In the genomic region with DNA sequence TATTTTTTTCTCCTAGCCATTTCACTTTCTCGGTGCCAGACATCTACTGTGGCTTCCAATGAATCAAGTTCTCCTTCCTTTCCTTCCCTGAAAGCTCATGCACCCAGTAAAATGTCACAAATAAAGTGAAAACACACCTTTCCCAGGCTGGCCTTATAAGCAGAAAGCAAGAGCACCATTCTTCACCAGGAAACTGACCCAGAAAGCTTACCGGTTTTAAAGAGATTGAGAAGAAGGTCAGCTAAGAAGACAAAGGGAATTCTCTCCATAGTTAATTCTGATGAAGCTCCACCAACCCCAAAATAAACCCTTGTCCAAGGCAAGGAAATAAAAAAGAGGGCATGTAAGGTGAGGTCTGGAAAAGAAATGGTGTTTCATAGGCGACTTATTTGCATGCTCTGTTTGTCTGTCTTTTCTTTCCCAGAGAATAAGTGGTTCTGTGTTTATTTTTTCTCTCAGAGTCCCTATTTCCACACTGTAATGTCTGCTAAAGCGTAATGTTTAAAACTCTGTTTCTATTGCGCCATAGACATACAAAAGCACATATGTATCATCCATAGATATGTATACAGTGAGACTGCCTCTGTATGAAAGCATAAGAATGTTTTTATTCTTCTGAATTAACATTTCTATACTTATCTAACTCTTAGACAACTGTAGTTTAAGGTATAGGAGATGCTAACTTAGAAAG, we compare ENCODE assay signal across 18 cellular contexts. TPM values are rescaled to one million over a fixed set of nuclear protein-coding genes. Genes with fewer than 3 reads are reported as not detected.
DNase-seq lines count a peak whose midpoint lies in the region; ATAC-seq lines count a peak whose summit lies in the region.
"Had no signal": no experiment of that assay in that cellular context is flagged by ENCODE, and none has a peak within 500 bp of the region (broad histone marks: within the 10 kb centered on the region; RNA-seq: fewer than 3 reads in every experiment).

No MANE protein-coding gene starts in this region.

- H3K14ac ChIP-seq in mesenchymal stem cell (ENCODE audit: low read length in 2 of 2), result no peak overlapping the region

- no peak overlapping the region for H3K18ac ChIP-seq in mesenchymal stem cell (ENCODE audit: low read depth in 1 of 2, low read length in 2 of 2)

- H2BK15ac ChIP-seq in mesenchymal stem cell (ENCODE audit: low read depth, poor library complexity, severe bottlenecking), result no peak overlapping the region

- H3K9ac ChIP-seq in HUES64 (ENCODE audit: low read depth, low read length) (no peak overlapping the region), mesenchymal stem cell (ENCODE audit: low read length) (peak overlapping the region; percentile 82), rectal smooth muscle tissue (ENCODE audit: low read length) (no peak overlapping the region)

- peak overlapping the region in 1 of 2 experiments; percentile 73 for H3K4ac ChIP-seq in mesenchymal stem cell (ENCODE audit: low read depth in 1 of 2, low read length in 2 of 2)

- peak; percentile 12 for DNase-seq in cerebellum (ENCODE audit: low spot score)
- peak; percentile 64 for DNase-seq in mesenchymal stem cell
- no peak for DNase-seq in DMS153 treated with DMSO at 0.1 percent for 48 hours (lab: John Stamatoyannopoulos, UW; ENCODE audit: unreplicated experiment)
- no peak for DNase-seq in stimulated activated naive CD4-positive, alpha-beta T cell (lab: John Stamatoyannopoulos, UW)
- no peak for DNase-seq in DMS79 (lab: John Stamatoyannopoulos, UW)
- DNase-seq: activated CD4-positive, alpha-beta T cell treated with anti-CD3 and anti-CD28 coated beads for 36 hours; activated CD8-positive, alpha-beta memory T cell treated with anti-CD3 and anti-CD28 coated beads, Interleukin-2, amount 10 ng/mL, durations not matched to agents 7 days and 5 days; activated naive CD8-positive, alpha-beta T cell treated with anti-CD3 and anti-CD28 coated beads, Interleukin-2, amount 10 ng/mL, durations not matched to agents 7 days and 5 days; NCI-H187; NCI-H446; spleen; stimulated activated CD8-positive, alpha-beta memory T cell treated with anti-CD3 and anti-CD28 coated beads, Interleukin-4, amount 100 ng/mL, for 48 hours; SW 1271 had no signal

- H3K4me1 ChIP-seq in HUES64 (ENCODE audit: insufficient read depth, low read length) (peaks cover 37% of the 10 kb centered on the region), mesenchymal stem cell (ENCODE audit: control insufficient read depth, insufficient read depth, low read depth, low read length) (peaks cover 6% of the 10 kb centered on the region), rectal smooth muscle tissue (ENCODE audit: control insufficient read depth, insufficient read depth, low read length) (peaks cover 3% of the 10 kb centered on the region)
- H3K4me1 ChIP-seq: spleen had no signal

- H2AK5ac ChIP-seq in mesenchymal stem cell (ENCODE audit: low read length, severe bottlenecking), result no peak overlapping the region

- H4K8ac ChIP-seq in mesenchymal stem cell (ENCODE audit: low read length), result no peak overlapping the region

- peaks cover 2% of the 10 kb centered on the region for H3K79me1 ChIP-seq in mesenchymal stem cell (replicated peaks; ENCODE audit: low read length, poor library complexity, severe bottlenecking)

- no peak for ATAC-seq in GM21447 (IDR thresholded peaks at IDR 0.05; ENCODE audit: unreplicated experiment)
- ATAC-seq: activated CD4-positive, alpha-beta T cell treated with anti-CD3 and anti-CD28 coated beads for 36 hours; activated CD8-positive, alpha-beta memory T cell treated with anti-CD3 and anti-CD28 coated beads, Interleukin-2, amount 10 ng/mL, durations not matched to agents 7 days and 5 days; activated T-helper 17 cell treated with anti-CD3 and anti-CD28 coated beads, Interleukin-2, amount 50 U/mL, for 72 hours; esophagus mucosa had no signal

- H3K27me3 ChIP-seq in HUES64 (ENCODE audit: insufficient read depth, low read length) (peaks cover 8% of the 10 kb centered on the region; the same call in 1 of the 2 replicates), mesenchymal stem cell (ENCODE audit: control insufficient read depth in 1 of 2, insufficient read depth in 1 of 2, low read length in 2 of 2) (no peaks in the 10 kb centered on the region), rectal smooth muscle tissue (ENCODE audit: control insufficient read depth, insufficient read depth, low read length) (no peaks in the 10 kb centered on the region)

- H3K9me3 ChIP-seq in HUES64 (ENCODE audit: insufficient read depth, low read depth, low read length) (no peaks in the 10 kb centered on the region), mesenchymal stem cell (ENCODE audit: control insufficient read depth, low read length) (no peaks in the 10 kb centered on the region)
- H3K9me3 ChIP-seq: spleen had no signal

- no peak overlapping the region for H3K27ac ChIP-seq in HUES64 (ENCODE audit: low read depth, low read length)
- H3K27ac ChIP-seq in mesenchymal stem cell (ENCODE audit: low read length, poor library complexity, severe bottlenecking), result peak overlapping the region; percentile 33
- peak overlapping the region; percentile 30 for H3K27ac ChIP-seq in rectal smooth muscle tissue (ENCODE audit: low read depth, low read length)
- H3K27ac ChIP-seq: spleen had no signal

- H3K36me3 ChIP-seq in HUES64 (ENCODE audit: insufficient read depth, low read length), result no peaks in the 10 kb centered on the region
- no peaks in the 10 kb centered on the region for H3K36me3 ChIP-seq in mesenchymal stem cell (ENCODE audit: control insufficient read depth in 1 of 2, insufficient read depth in 2 of 2, low read depth in 1 of 2, low read length in 2 of 2)
- H3K36me3 ChIP-seq in rectal smooth muscle tissue (ENCODE audit: control insufficient read depth, insufficient read depth, low read length), result no peaks in the 10 kb centered on the region
- H3K36me3 ChIP-seq: spleen had no signal

- peak overlapping the region; percentile 59 for H3K4me2 ChIP-seq in mesenchymal stem cell (ENCODE audit: low read length, poor library complexity, severe bottlenecking)

- no peak overlapping the region for H2BK120ac ChIP-seq in mesenchymal stem cell (ENCODE audit: low read depth, low read length)

- H3K4me3 ChIP-seq in HUES64 (ENCODE audit: low read length), result peak overlapping the region; percentile 72; the same call in 1 of the 2 replicates
- H3K4me3 ChIP-seq in mesenchymal stem cell (ENCODE audit: insufficient read depth in 1 of 2, low read depth in 1 of 2, low read length in 2 of 2), result peak overlapping the region in 1 of 2 experiments; percentile 91
- H3K4me3 ChIP-seq in rectal smooth muscle tissue (ENCODE audit: low read length), result peak overlapping the region; percentile 75
- H3K4me3 ChIP-seq: spleen had no signal

- H2BK5ac ChIP-seq in mesenchymal stem cell (ENCODE audit: low read depth, low read length, poor library complexity, severe bottlenecking), result no peak overlapping the region

- H4K91ac ChIP-seq in mesenchymal stem cell (ENCODE audit: low read length), result no peak overlapping the region

- no peak overlapping the region for H2AFZ ChIP-seq in mesenchymal stem cell (ENCODE audit: low read depth, low read length)

- WGBS in HUES64, result 59% methylated on average over 3 of the region's 5 CpGs
- WGBS in mesenchymal stem cell, result 72% methylated on average over 1 of the region's 5 CpGs

- H3K23ac ChIP-seq in mesenchymal stem cell (ENCODE audit: low read length in 2 of 2), result no peak overlapping the region

- H2BK12ac ChIP-seq in mesenchymal stem cell (ENCODE audit: low read length in 2 of 2), result peak overlapping the region in 1 of 2 experiments; percentile 32

RNA-seq across cellular contexts. Expression of a gene that starts 2.8 kb away (rescaled TPM):
- 4.2 TPM for polyA plus RNA-seq in HUES64 (2013, experiment 1 of 2)
- 7.5 TPM for polyA plus RNA-seq in HUES64 (2013, experiment 2 of 2)
- total RNA-seq in cerebellum, result 50.2 TPM
- 3.8 TPM for polyA plus RNA-seq in mesenchymal stem cell (2013, experiment 1 of 2)
- 3.8 TPM for polyA plus RNA-seq in mesenchymal stem cell (2013, experiment 2 of 2)
- total RNA-seq: activated CD4-positive, alpha-beta T cell treated with anti-CD3 and anti-CD28 coated beads for 36 hours; activated CD8-positive, alpha-beta memory T cell treated with anti-CD3 and anti-CD28 coated beads, Interleukin-2, amount 10 ng/mL, durations not matched to agents 7 days and 5 days; activated naive CD8-positive, alpha-beta T cell treated with anti-CD3 and anti-CD28 coated beads, Interleukin-2, amount 10 ng/mL, durations not matched to agents 7 days and 5 days; activated T-helper 17 cell treated with anti-CD3 and anti-CD28 coated beads, Interleukin-2, amount 50 U/mL, for 72 hours had no signal

Comparison
In these comparisons a context has a peak if more than half of its experiments do, and no peak if none do; other contexts are left out.
1. DNase-seq: peak in cerebellum (single experiment) and mesenchymal stem cell (single experiment); none in DMS153 treated with DMSO at 0.1 percent for 48 hours (single experiment), stimulated activated naive CD4-positive, alpha-beta T cell (0 of 6) and DMS79 (single experiment).